19 cellular contexts compared by ENCODE assay signal in the genomic region with DNA sequence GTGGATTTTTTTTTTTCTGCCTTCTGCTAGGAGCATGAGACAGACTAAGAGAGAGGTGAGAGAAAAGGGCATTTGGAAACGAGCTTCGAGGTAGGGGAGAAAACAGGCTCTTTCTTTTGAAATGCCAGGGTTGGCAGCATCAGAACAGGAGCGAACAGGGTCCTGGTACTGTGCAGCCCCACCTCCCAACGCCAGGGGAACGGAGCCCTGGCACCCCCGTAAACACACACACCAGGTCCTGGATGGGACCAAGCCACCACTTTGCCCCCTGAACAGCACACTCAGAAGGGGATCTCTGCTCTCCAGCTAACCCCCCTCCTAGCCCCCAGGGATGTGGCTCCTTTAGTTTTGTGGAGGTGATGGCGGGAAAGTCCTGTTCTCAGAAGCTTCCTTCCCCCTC.
DNase-seq lines count a peak whose midpoint lies in the region; ATAC-seq, FAIRE-seq and TF ChIP-seq lines count a peak whose summit lies in the region.
"Had no signal": no experiment of that assay in that cellular context is flagged by ENCODE, and none has a peak within 500 bp of the region (broad histone marks: within the 10 kb centered on the region; RNA-seq: fewer than 3 reads in every experiment).

No MANE protein-coding gene starts in this region.

- FAIRE-seq in bronchial epithelial cell (lab: Jason Lieb, UNC): no peak
- FAIRE-seq: A204.1, GM12878, H54 had no signal

- H3K27me3 ChIP-seq in bronchial epithelial cell (ENCODE audit: control insufficient read depth, insufficient read depth, low read length) (peaks cover 2% of the 10 kb centered on the region), neural cell (ENCODE audit: insufficient read depth, low read depth, low read length) (no peaks in the 10 kb centered on the region)
- H3K27me3 ChIP-seq: BLaER1 treated with 17β-estradiol and CSF1 and Interleukin-3, amounts not matched to agents 10 nM and 100 nM had no signal

- peak; percentile 10 for TF ChIP-seq CTCF in bronchial epithelial cell (IDR thresholded peaks at IDR 0.05; ENCODE audit: insufficient read depth, low read length, severe bottlenecking)
- no peak for TF ChIP-seq CTCF in neural cell (IDR thresholded peaks at IDR 0.05; ENCODE audit: poor library complexity, severe bottlenecking)

- TF ChIP-seq RAD21 in neural cell (conservative IDR thresholded peaks at IDR 0.05): no peak

- H3K4me2 ChIP-seq in neural cell (ENCODE audit: low read length): no peak overlapping the region
- H3K4me2 ChIP-seq: BLaER1 treated with 17β-estradiol and CSF1 and Interleukin-3, amounts not matched to agents 10 nM and 100 nM; PC-9 had no signal

- ATAC-seq in left ventricle myocardium superior: no peak
- no peak for ATAC-seq in left cardiac atrium
- ATAC-seq: GM12878 had no signal

- H4K20me1 ChIP-seq in neural cell (ENCODE audit: insufficient read depth): no peaks in the 10 kb centered on the region

- intact Hi-C loops in left ventricle myocardium superior (cut with micrococcal nuclease) (no loop called here), left cardiac atrium (cut with DNase I) (no loop called here)

- H3K79me2 ChIP-seq in neural cell (replicated peaks; ENCODE audit: insufficient read depth, low read length): peaks cover 14% of the 10 kb centered on the region

- no peak overlapping the region for H3K4me3 ChIP-seq in bronchial epithelial cell (ENCODE audit: low read depth, low read length)
- H3K4me3 ChIP-seq in neural cell (ENCODE audit: low read length): no peak overlapping the region
- H3K4me3 ChIP-seq: BLaER1 treated with 17β-estradiol and CSF1 and Interleukin-3, amounts not matched to agents 10 nM and 100 nM; GM12878; PC-9 had no signal

- H3K36me3 ChIP-seq in bronchial epithelial cell (ENCODE audit: control insufficient read depth, insufficient read depth, low read length): no peaks in the 10 kb centered on the region
- no peaks in the 10 kb centered on the region for H3K36me3 ChIP-seq in neural cell (ENCODE audit: insufficient read depth, low read length)
- H3K36me3 ChIP-seq: BLaER1 treated with 17β-estradiol and CSF1 and Interleukin-3, amounts not matched to agents 10 nM and 100 nM had no signal

- no peak for TF ChIP-seq EP300 in neural cell (conservative IDR thresholded peaks at IDR 0.05; ENCODE audit: poor library complexity, severe bottlenecking)

- H2AFZ ChIP-seq in neural cell (ENCODE audit: low read depth, low read length): no peak overlapping the region
- H2AFZ ChIP-seq: PC-9 had no signal

- H3K9me2 ChIP-seq in neural cell (ENCODE audit: insufficient read depth, low read length): no peaks in the 10 kb centered on the region

- peak; percentile 6 for DNase-seq in left ventricle myocardium superior
- no peak for DNase-seq in left cardiac atrium
- no peak for DNase-seq in bronchial epithelial cell (ENCODE audit: low read depth)
- DNase-seq in NCI-H510A treated with DMSO at 0.1 percent for 48 hours (lab: John Stamatoyannopoulos, UW): no peak
- DNase-seq in DMS 273 (lab: John Stamatoyannopoulos, UW; ENCODE audit: unreplicated experiment): no peak
- DNase-seq in activated naive CD4-positive, alpha-beta T cell treated with Interleukin-2 at 50 U/mL for 16 hours: no peak
- DNase-seq: GDM1, KBM-7, NCI-H1436 treated with DMSO at 0.1 percent for 48 hours, NCI-H2029 treated with DMSO at 0.1 percent for 48 hours, NCI-H2171 treated with DMSO at 0.1 percent for 48 hours, NCI-H446 treated with DMSO at 0.1 percent for 48 hours, NCI-H748 treated with DMSO at 0.1 percent for 48 hours, PC-9 had no signal

- peak overlapping the region; percentile 5 for H3K27ac ChIP-seq in neural cell (ENCODE audit: low read length)
- H3K27ac ChIP-seq: BLaER1 treated with 17β-estradiol and CSF1 and Interleukin-3, amounts not matched to agents 10 nM and 100 nM; PC-9 had no signal

- no peaks in the 10 kb centered on the region for H3F3A ChIP-seq in neural cell (ENCODE audit: insufficient read depth, low read length, poor library complexity, severe bottlenecking)

- no peak overlapping the region for H3K9ac ChIP-seq in neural cell (ENCODE audit: low read length)
- H3K9ac ChIP-seq: BLaER1 treated with 17β-estradiol and CSF1 and Interleukin-3, amounts not matched to agents 10 nM and 100 nM had no signal

- H3K9me3 ChIP-seq in neural cell (ENCODE audit: low read length): no peaks in the 10 kb centered on the region

TF ChIP-seq in neural cell, 6 proteins besides CTCF, POLR2A, EP300 and RAD21:
- TF ChIP-seq EZH2 (IDR thresholded peaks at IDR 0.05; ENCODE audit: borderline replicate concordance, insufficient read depth, low read length, poor library complexity, severe bottlenecking) (no peak), TAF1 (IDR thresholded peaks at IDR 0.05; ENCODE audit: low read depth) (no peak), REST (IDR thresholded peaks at IDR 0.05; ENCODE audit: borderline replicate concordance) (no peak), POLR2AphosphoS5 (IDR thresholded peaks at IDR 0.05) (no peak), MXI1 (conservative IDR thresholded peaks at IDR 0.05; ENCODE audit: poor library complexity, severe bottlenecking) (no peak), SMC3 (conservative IDR thresholded peaks at IDR 0.05; ENCODE audit: poor library complexity) (no peak)
TF ChIP-seq in neural cell: peak in this region for 0.
